10 cellular contexts compared by ENCODE assay signal in genomic region chr2:46335966-46336436, GRCh38. TPM values are rescaled to one million over a fixed set of nuclear protein-coding genes. Genes with fewer than 3 reads are reported as not detected.
A peak's percentile ranks its signal among the peaks of the same experiment; 100 is the strongest.
DNase-seq lines count a peak whose midpoint lies in the region; ATAC-seq, FAIRE-seq and TF ChIP-seq lines count a peak whose summit lies in the region.
"Had no signal": no experiment of that assay in that cellular context is flagged by ENCODE, and none has a peak within 500 bp of the region (broad histone marks: within the 10 kb centered on the region; RNA-seq: fewer than 3 reads in every experiment).

No MANE protein-coding gene starts in this region.

- ATAC-seq in activated naive CD8-positive, alpha-beta T cell treated with anti-CD3 and anti-CD28 coated beads, Interleukin-2, amount 10 ng/mL, durations not matched to agents 7 days and 5 days (ENCODE audit: low read depth): no peak
- ATAC-seq in HG02885 (IDR thresholded peaks at IDR 0.05; ENCODE audit: poor library complexity, unreplicated experiment): no peak
- ATAC-seq: activated T-cell treated with anti-CD3 and anti-CD28 coated beads, Interleukin-2, amount 50 U/mL, for 72 hours had no signal

- H3K79me2 ChIP-seq in endothelial cell of umbilical vein (ENCODE audit: control insufficient read depth, insufficient read depth, low read length): peaks cover 70% of the 10 kb centered on the region

- no peaks in the 10 kb centered on the region for H3K36me3 Mint-ChIP-seq in activated naive CD8-positive, alpha-beta T cell treated with anti-CD3 and anti-CD28 coated beads, Interleukin-2, amount 10 ng/mL, durations not matched to agents 7 days and 5 days
- H3K36me3 Mint-ChIP-seq in activated naive CD8-positive, alpha-beta T cell treated with anti-CD3 and anti-CD28 coated beads for 36 hours: no peaks in the 10 kb centered on the region
- no peaks in the 10 kb centered on the region for H3K36me3 Mint-ChIP-seq in nephron progenitor cell (ENCODE audit: low read depth)

- FAIRE-seq in endothelial cell of umbilical vein (lab: Jason Lieb, UNC): no peak

- peak overlapping the region in 1 of 3 experiments; percentile 29 for H3K4me3 ChIP-seq in endothelial cell of umbilical vein (replicated peaks in 1 of 3; ENCODE audit: insufficient read depth in 1 of 3, low read depth in 1 of 3, low read length in 3 of 3)
- no peak overlapping the region for H3K4me3 ChIP-seq in urinary bladder (ENCODE audit: low read depth, low read length)

- H3K9ac ChIP-seq in endothelial cell of umbilical vein (replicated peaks; ENCODE audit: extremely low read depth, insufficient read depth, low read length): peak overlapping the region; percentile 74

- H2AFZ ChIP-seq in endothelial cell of umbilical vein (ENCODE audit: low read depth, low read length): no peak overlapping the region

- no peak for DNase-seq in activated naive CD8-positive, alpha-beta T cell treated with anti-CD3 and anti-CD28 coated beads, Interleukin-2, amount 10 ng/mL, durations not matched to agents 7 days and 5 days
- DNase-seq in activated naive CD8-positive, alpha-beta T cell treated with anti-CD3 and anti-CD28 coated beads for 36 hours: no peak
- DNase-seq in endothelial cell of umbilical vein (ENCODE audit: low read depth, low spot score) (no peak), nephron progenitor cell (no peak), hepatic stellate cell (ENCODE audit: low spot score) (no peak), erythroblast (lab: John Stamatoyannopoulos, UW) (no peak)
- DNase-seq: activated T-cell treated with anti-CD3 and anti-CD28 coated beads, Interleukin-2, amount 50 U/mL, for 72 hours; MM.1S had no signal

- BruUV-seq in endothelial cell of umbilical vein (replicated peaks; lab: Mats Ljungman, UMichigan): no TSS peak

- dilution Hi-C loops in endothelial cell of umbilical vein (cut with MboI; ENCODE audit: extremely low pct_ligation_motif_present, low sequenced_read_pairs): no loop called here

- H3K9me3 ChIP-seq in endothelial cell of umbilical vein (replicated peaks; ENCODE audit: control insufficient read depth, insufficient read depth, low read length): no peaks in the 10 kb centered on the region

- no peaks in the 10 kb centered on the region for H3K27me3 ChIP-seq in endothelial cell of umbilical vein (ENCODE audit: control insufficient read depth in 2 of 2, insufficient read depth in 2 of 2, low read length in 2 of 2)

- intact Hi-C loops in endothelial cell of umbilical vein (cut with micrococcal nuclease): loop anchor here (1.0 kb wide), 2 partner anchors 14 to 37 kb away; no protein-coding TSS in a partner anchor

- WGBS in urinary bladder: 36% methylated on average over 7 of the region's 7 CpGs

- CTCF ChIA-PET in endothelial cell of umbilical vein (lab: Charles Lee): interaction anchor here (0.9 to 3.7 kb wide), 11 partner anchors 9 to 343 kb away, joined by 3 to 13 read pairs (median 4); no protein-coding TSS in a partner anchor

- peaks cover 11% of the 10 kb centered on the region for H3K27me3 Mint-ChIP-seq in activated naive CD8-positive, alpha-beta T cell treated with anti-CD3 and anti-CD28 coated beads, Interleukin-2, amount 10 ng/mL, durations not matched to agents 7 days and 5 days
- H3K27me3 Mint-ChIP-seq in activated naive CD8-positive, alpha-beta T cell treated with anti-CD3 and anti-CD28 coated beads for 36 hours: peaks cover 4% of the 10 kb centered on the region
- peaks cover 23% of the 10 kb centered on the region for H3K27me3 Mint-ChIP-seq in nephron progenitor cell (ENCODE audit: low read depth, poor library complexity)

- no peak overlapping the region for H3K4me3 Mint-ChIP-seq in activated naive CD8-positive, alpha-beta T cell treated with anti-CD3 and anti-CD28 coated beads, Interleukin-2, amount 10 ng/mL, durations not matched to agents 7 days and 5 days
- H3K4me3 Mint-ChIP-seq in activated naive CD8-positive, alpha-beta T cell treated with anti-CD3 and anti-CD28 coated beads for 36 hours: no peak overlapping the region
- peak overlapping the region; percentile 46 for H3K4me3 Mint-ChIP-seq in nephron progenitor cell
- H3K4me3 Mint-ChIP-seq: activated T-cell treated with anti-CD3 and anti-CD28 coated beads, Interleukin-2, amount 50 U/mL, for 72 hours had no signal

- no peaks in the 10 kb centered on the region for H3K9me3 Mint-ChIP-seq in activated naive CD8-positive, alpha-beta T cell treated with anti-CD3 and anti-CD28 coated beads, Interleukin-2, amount 10 ng/mL, durations not matched to agents 7 days and 5 days
- no peaks in the 10 kb centered on the region for H3K9me3 Mint-ChIP-seq in activated naive CD8-positive, alpha-beta T cell treated with anti-CD3 and anti-CD28 coated beads for 36 hours
- no peaks in the 10 kb centered on the region for H3K9me3 Mint-ChIP-seq in nephron progenitor cell
- H3K9me3 Mint-ChIP-seq: activated T-cell treated with anti-CD3 and anti-CD28 coated beads, Interleukin-2, amount 50 U/mL, for 72 hours had no signal

- TF ChIP-seq POLR2A in endothelial cell of umbilical vein (IDR thresholded peaks at IDR 0.05; ENCODE audit: low read depth, low read length) (no peak), erythroblast (IDR thresholded peaks at IDR 0.05; ENCODE audit: low read length) (no peak)

- H3K4me1 Mint-ChIP-seq in activated naive CD8-positive, alpha-beta T cell treated with anti-CD3 and anti-CD28 coated beads, Interleukin-2, amount 10 ng/mL, durations not matched to agents 7 days and 5 days: peaks cover 20% of the 10 kb centered on the region
- peaks cover 2% of the 10 kb centered on the region for H3K4me1 Mint-ChIP-seq in activated naive CD8-positive, alpha-beta T cell treated with anti-CD3 and anti-CD28 coated beads for 36 hours
- H3K4me1 Mint-ChIP-seq in nephron progenitor cell: peaks cover 70% of the 10 kb centered on the region

- TF ChIP-seq CTCF in endothelial cell of umbilical vein (IDR thresholded peaks at IDR 0.05; ENCODE audit: extremely low read depth in 1 of 2, insufficient read depth in 1 of 2, low read depth in 1 of 2, low read length in 2 of 2) (no peak), nephron progenitor cell (IDR thresholded peaks at IDR 0.05) (no peak)

- H3K9me1 ChIP-seq in endothelial cell of umbilical vein (replicated peaks; ENCODE audit: control insufficient read depth, extremely low read depth, insufficient read depth, low read length): no peaks in the 10 kb centered on the region

- POLR2A ChIA-PET in activated naive CD8-positive, alpha-beta T cell treated with anti-CD3 and anti-CD28 coated beads, Interleukin-2, amount 10 ng/mL, durations not matched to agents 7 days and 5 days (lab: Charles Lee): no interaction called here
- POLR2A ChIA-PET in endothelial cell of umbilical vein (lab: Charles Lee): interaction anchor here (0.7 kb wide), 1 partner anchor 39 kb away, joined by 3 read pairs; the partner anchor contains the start of gene EPAS1

- H3K36me3 ChIP-seq in endothelial cell of umbilical vein (ENCODE audit: control insufficient read depth in 2 of 2, extremely low read depth in 1 of 2, insufficient read depth in 2 of 2, low read length in 2 of 2): no peaks in the 10 kb centered on the region
- no peaks in the 10 kb centered on the region for H3K36me3 ChIP-seq in urinary bladder (ENCODE audit: insufficient read depth)

- H3K4me2 ChIP-seq in endothelial cell of umbilical vein (ENCODE audit: insufficient read depth, low read length): peak overlapping the region; percentile 63

- peak overlapping the region; percentile 87 for H3K27ac ChIP-seq in endothelial cell of umbilical vein (ENCODE audit: insufficient read depth, low read depth, low read length)
- H3K27ac ChIP-seq in urinary bladder (ENCODE audit: low read depth): peak overlapping the region; percentile 73

- H3K4me1 ChIP-seq in endothelial cell of umbilical vein (ENCODE audit: control insufficient read depth, extremely low read depth, insufficient read depth, low read length) (peaks cover 37% of the 10 kb centered on the region), urinary bladder (ENCODE audit: insufficient read depth) (peaks cover 5% of the 10 kb centered on the region)

- peaks cover 5% of the 10 kb centered on the region for H4K20me1 ChIP-seq in endothelial cell of umbilical vein (replicated peaks; ENCODE audit: control insufficient read depth, extremely low read depth, insufficient read depth, low read length)

- peak overlapping the region; percentile 22 for H3K27ac Mint-ChIP-seq in activated naive CD8-positive, alpha-beta T cell treated with anti-CD3 and anti-CD28 coated beads, Interleukin-2, amount 10 ng/mL, durations not matched to agents 7 days and 5 days
- H3K27ac Mint-ChIP-seq in activated naive CD8-positive, alpha-beta T cell treated with anti-CD3 and anti-CD28 coated beads for 36 hours: no peak overlapping the region
- H3K27ac Mint-ChIP-seq in nephron progenitor cell: peak overlapping the region; percentile 76
- H3K27ac Mint-ChIP-seq: activated T-cell treated with anti-CD3 and anti-CD28 coated beads, Interleukin-2, amount 50 U/mL, for 72 hours had no signal

TF ChIP-seq in endothelial cell of umbilical vein, 7 proteins besides CTCF, POLR2A, EP300 and RAD21:
- TF ChIP-seq GATA2 (IDR thresholded peaks at IDR 0.05; ENCODE audit: insufficient read depth, insufficient read length, low read depth, low read length) (no peak), MYC (IDR thresholded peaks at IDR 0.05; ENCODE audit: low read depth, low read length) (no peak), JUN (IDR thresholded peaks at IDR 0.05; ENCODE audit: borderline replicate concordance, insufficient read depth, insufficient read length, low read depth) (no peak), EZH2 (IDR thresholded peaks at IDR 0.05; ENCODE audit: borderline replicate concordance, low read depth, low read length, severe bottlenecking) (no peak)

RNA-seq across cellular contexts. Expression of gene EPAS1, which starts 38.8 kb away (rescaled TPM):
- 10 to 100 TPM; 11.7 to 13.1 TPM for total RNA-seq in activated naive CD8-positive, alpha-beta T cell treated with anti-CD3 and anti-CD28 coated beads, Interleukin-2, amount 10 ng/mL, durations not matched to agents 7 days and 5 days
- 1 to 10 TPM in 1 of 2 experiments, under 1 TPM in 1; 0.78 to 1.5 TPM for total RNA-seq in activated naive CD8-positive, alpha-beta T cell treated with anti-CD3 and anti-CD28 coated beads for 36 hours
- total RNA-seq in endothelial cell of umbilical vein: 374 and 397 TPM in 2 replicates
- polyA plus RNA-seq in endothelial cell of umbilical vein: 214 and 229 TPM in 2 replicates
- 316 and 329 TPM in 2 replicates for polyA plus RNA-seq in endothelial cell of umbilical vein (2011; cell fraction: cytosol; rRNA removed)
- 257 and 293 TPM in 2 replicates for polyA plus RNA-seq in endothelial cell of umbilical vein (2011; cell fraction: nucleus; rRNA removed)
- 294 and 311 TPM in 2 replicates for polyA plus RNA-seq in endothelial cell of umbilical vein (2012)
- polyA minus RNA-seq in endothelial cell of umbilical vein: 334 and 376 TPM in 2 replicates
- 84.9 TPM for polyA minus RNA-seq in endothelial cell of umbilical vein (2011; cell fraction: cytosol; rRNA and poly(A)+ RNA removed)
- polyA minus RNA-seq in endothelial cell of umbilical vein (2011; cell fraction: nucleus; rRNA and poly(A)+ RNA removed): 192 and 214 TPM in 2 replicates
- 42.8 TPM for total RNA-seq in urinary bladder
- polyA plus RNA-seq in urinary bladder: 163 TPM

Comparison
In these comparisons a context has a peak if more than half of its experiments do, and no peak if none do; other contexts are left out.
1. RNA of gene EPAS1, which starts 38.8 kb away (total RNA-seq): 374 to 397 TPM in endothelial cell of umbilical vein, 42.8 TPM in urinary bladder (single experiment) and 11.7 to 13.1 TPM in activated naive CD8-positive, alpha-beta T cell treated with anti-CD3 and anti-CD28 coated beads, Interleukin-2, amount 10 ng/mL, durations not matched to agents 7 days and 5 days; 0.78 to 1.5 TPM in activated naive CD8-positive, alpha-beta T cell treated with anti-CD3 and anti-CD28 coated beads for 36 hours; every median in the first group is over 4 times any median in the second.